In the genomic region with DNA sequence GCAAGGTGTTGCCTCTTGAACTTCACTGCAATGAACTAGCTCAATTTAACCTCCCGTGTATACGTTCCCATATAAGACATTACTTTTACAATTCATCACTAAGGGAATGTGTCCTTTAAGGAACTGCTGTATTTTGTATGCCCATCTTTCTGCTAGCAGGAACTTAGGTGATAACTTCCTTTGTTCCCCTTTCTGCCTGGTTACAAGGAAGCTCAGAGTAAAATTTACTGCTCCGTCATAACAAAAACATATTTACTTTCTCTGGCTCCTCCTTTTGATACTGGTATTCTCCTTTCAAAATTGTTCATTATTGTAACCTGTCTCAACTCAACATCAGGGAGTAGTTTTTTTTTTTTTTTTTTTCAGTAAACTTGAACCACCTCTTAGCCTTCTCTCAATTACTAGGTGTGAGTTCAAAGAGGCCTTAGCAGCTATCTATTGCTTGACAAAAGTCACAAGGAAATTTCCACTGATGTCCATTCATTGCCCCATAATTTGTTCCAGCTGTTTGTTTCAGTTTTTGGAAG, we compare ENCODE assay signal across 20 cellular contexts. TPM values are rescaled to one million over a fixed set of nuclear protein-coding genes. Genes with fewer than 3 reads are reported as not detected.
DNase-seq lines count a peak whose midpoint lies in the region; ATAC-seq, FAIRE-seq and TF ChIP-seq lines count a peak whose summit lies in the region.
"Had no signal": no experiment of that assay in that cellular context is flagged by ENCODE, and none has a peak within 500 bp of the region (broad histone marks: within the 10 kb centered on the region; RNA-seq: fewer than 3 reads in every experiment).

No MANE protein-coding gene starts in this region.

- peaks cover 19% of the 10 kb centered on the region for H3K36me3 ChIP-seq in CD8-positive, alpha-beta T cell (ENCODE audit: insufficient read depth, low read length)
- H3K36me3 ChIP-seq: brain microvascular endothelial cell, tibial nerve had no signal

- FAIRE-seq in RCC 7860 (lab: Jason Lieb, UNC): no peak

- H3K4me3 ChIP-seq in CD8-positive, alpha-beta T cell (ENCODE audit: low read depth, low read length): no peak overlapping the region
- H3K4me3 ChIP-seq: SK-N-MC, smooth muscle cell, tibial nerve had no signal

- POLR2A ChIA-PET in CD8-positive, alpha-beta T cell (lab: Charles Lee): interaction anchor here (0.8 to 4.3 kb wide), 11 partner anchors 10 to 119 kb away, joined by 3 to 25 read pairs (median 4); no protein-coding TSS in a partner anchor
- POLR2A ChIA-PET in activated CD4-positive, alpha-beta memory T cell treated with anti-CD3 and anti-CD28 coated beads for 36 hours (lab: Charles Lee): interaction anchor here (0.9 to 3.5 kb wide), 10 partner anchors 10 to 107 kb away, joined by 3 to 41 read pairs (median 6); no protein-coding TSS in a partner anchor

- intact Hi-C loops in CD14-positive monocyte (cut with micrococcal nuclease): no loop called here
- intact Hi-C loops in CD8-positive, alpha-beta T cell (cut with DNase I, micrococcal nuclease): loop anchor here (1.0 to 5.0 kb wide), 4 partner anchors 9 to 34 kb away; no protein-coding TSS in a partner anchor
- intact Hi-C loops in activated CD4-positive, alpha-beta memory T cell treated with anti-CD3 and anti-CD28 coated beads for 36 hours (cut with micrococcal nuclease): loop anchor here (1.0 to 2.0 kb wide), 3 partner anchors 11 to 42 kb away; no protein-coding TSS in a partner anchor

- DNase-seq in CD14-positive monocyte (ENCODE audit: low spot score) (no peak), immature natural killer cell (no peak), NCI-H524 (lab: John Stamatoyannopoulos, UW) (no peak), cerebellar nuclear complex (lab: John Stamatoyannopoulos, UW) (no peak), RCC 7860 (ENCODE audit: low spot score) (no peak)
- DNase-seq in CD8-positive, alpha-beta T cell: no peak
- DNase-seq in activated CD4-positive, alpha-beta memory T cell treated with anti-CD3 and anti-CD28 coated beads for 36 hours: no peak
- no peak for DNase-seq in stimulated activated CD4-positive, alpha-beta T cell treated with anti-CD3 and anti-CD28 coated beads, Interleukin-2, amount 100 ng/mL, for 48 hours
- DNase-seq: activated CD8-positive, alpha-beta memory T cell treated with anti-CD3 and anti-CD28 coated beads for 24 hours; activated gamma-delta T cell treated with Interleukin-2 at 50 U/mL for 16 hours; AML-193; brain microvascular endothelial cell; dermis blood vessel endothelial cell; H9; left ventricle myocardium superior; NCI-H2029 treated with DMSO at 0.1 percent for 48 hours had no signal

- H3K4me1 ChIP-seq in CD8-positive, alpha-beta T cell (ENCODE audit: insufficient read depth, low read length): peaks cover 80% of the 10 kb centered on the region

- CTCF ChIA-PET in CD8-positive, alpha-beta T cell (lab: Charles Lee): interaction anchor here (0.9 to 4.2 kb wide), 12 partner anchors 11 to 179 kb away, joined by 3 to 34 read pairs (median 6); partner anchors contain the start of gene RIPOR2
- CTCF ChIA-PET in activated CD4-positive, alpha-beta memory T cell treated with anti-CD3 and anti-CD28 coated beads for 36 hours (lab: Charles Lee): interaction anchor here (0.9 to 3.9 kb wide), 13 partner anchors 11 to 128 kb away, joined by 3 to 50 read pairs (median 7); partner anchors contain the start of gene RIPOR2

- H3K4me1 Mint-ChIP-seq in CD14-positive monocyte (peaks cover 57% of the 10 kb centered on the region), immature natural killer cell (peaks cover 92 to 100% of the 10 kb centered on the region in 2 donors)
- H3K4me1 Mint-ChIP-seq in CD8-positive, alpha-beta T cell (ENCODE audit: low read depth): peaks cover 88% of the 10 kb centered on the region
- H3K4me1 Mint-ChIP-seq in activated CD4-positive, alpha-beta memory T cell treated with anti-CD3 and anti-CD28 coated beads for 36 hours (ENCODE audit: low read depth): peaks cover 89% of the 10 kb centered on the region

- H3K4me3 Mint-ChIP-seq in CD14-positive monocyte (no peak overlapping the region), immature natural killer cell (peak overlapping the region; percentile 16 to 79 (median 71))
- peak overlapping the region; percentile 12 for H3K4me3 Mint-ChIP-seq in CD8-positive, alpha-beta T cell
- no peak overlapping the region for H3K4me3 Mint-ChIP-seq in activated CD4-positive, alpha-beta memory T cell treated with anti-CD3 and anti-CD28 coated beads for 36 hours
- H3K4me3 Mint-ChIP-seq: H9 had no signal

- TF ChIP-seq CTCF in CD14-positive monocyte (IDR thresholded peaks at IDR 0.05): no peak
- no peak for TF ChIP-seq CTCF in CD8-positive, alpha-beta T cell (IDR thresholded peaks at IDR 0.05)

- H3K27me3 Mint-ChIP-seq in CD14-positive monocyte (ENCODE audit: low read depth in 3 of 3) (no peaks in the 10 kb centered on the region), immature natural killer cell (ENCODE audit: low read depth in 3 of 3) (no peaks in the 10 kb centered on the region)
- no peaks in the 10 kb centered on the region for H3K27me3 Mint-ChIP-seq in CD8-positive, alpha-beta T cell (ENCODE audit: low read depth)
- H3K27me3 Mint-ChIP-seq in activated CD4-positive, alpha-beta memory T cell treated with anti-CD3 and anti-CD28 coated beads for 36 hours: no peaks in the 10 kb centered on the region

- peak overlapping the region; percentile 16 to 77 (median 55) for H3K27ac Mint-ChIP-seq in CD14-positive monocyte
- H3K27ac Mint-ChIP-seq in CD8-positive, alpha-beta T cell: peak overlapping the region; percentile 94
- peak overlapping the region; percentile 90 for H3K27ac Mint-ChIP-seq in activated CD4-positive, alpha-beta memory T cell treated with anti-CD3 and anti-CD28 coated beads for 36 hours
- H3K27ac Mint-ChIP-seq in immature natural killer cell: peak overlapping the region; percentile 78 to 98 (median 94)

- no peaks in the 10 kb centered on the region for H3K9me3 ChIP-seq in CD8-positive, alpha-beta T cell (ENCODE audit: low read length)

- H3K36me3 Mint-ChIP-seq in CD14-positive monocyte (peaks cover 74 to 88% of the 10 kb centered on the region in 2 donors), immature natural killer cell (peaks cover 6 to 44% (median 24%) of the 10 kb centered on the region in 3 donors)
- H3K36me3 Mint-ChIP-seq in CD8-positive, alpha-beta T cell: peaks cover 88% of the 10 kb centered on the region
- H3K36me3 Mint-ChIP-seq in activated CD4-positive, alpha-beta memory T cell treated with anti-CD3 and anti-CD28 coated beads for 36 hours: peaks cover 24% of the 10 kb centered on the region

- H3K27ac ChIP-seq in CD8-positive, alpha-beta T cell (ENCODE audit: low read depth, low read length): peak overlapping the region; percentile 47
- H3K27ac ChIP-seq: brain microvascular endothelial cell, SK-N-MC, tibial nerve had no signal

- no peaks in the 10 kb centered on the region for H3K27me3 ChIP-seq in CD8-positive, alpha-beta T cell (ENCODE audit: insufficient read depth, low read length)
- H3K27me3 ChIP-seq: brain microvascular endothelial cell, tibial nerve had no signal

- H3K9me3 Mint-ChIP-seq in CD14-positive monocyte (peaks cover 0 to 3% (median 0%) of the 10 kb centered on the region in 7 donors), immature natural killer cell (no peaks in the 10 kb centered on the region)
- peaks cover under 1% of the 10 kb centered on the region for H3K9me3 Mint-ChIP-seq in CD8-positive, alpha-beta T cell
- H3K9me3 Mint-ChIP-seq in activated CD4-positive, alpha-beta memory T cell treated with anti-CD3 and anti-CD28 coated beads for 36 hours: peaks cover 11% of the 10 kb centered on the region
- H3K9me3 Mint-ChIP-seq: H9 had no signal

- ATAC-seq in CD8-positive, alpha-beta T cell: no peak
- ATAC-seq: left ventricle myocardium superior, Panc1 had no signal

RNA-seq across cellular contexts. Expression of gene RIPOR2, which starts 37.1 kb away (rescaled TPM):
- 100 to 1,000 TPM; 154 to 179 TPM for polyA plus RNA-seq in CD14-positive monocyte
- 10 to 100 TPM; 92.5 to 93.2 TPM for total RNA-seq in CD8-positive, alpha-beta T cell
- total RNA-seq in activated CD4-positive, alpha-beta memory T cell treated with anti-CD3 and anti-CD28 coated beads for 36 hours: 10 to 100 TPM; 64.5 to 68.7 TPM
- 100 to 1,000 TPM; 262 to 392 (median 334) TPM for polyA plus RNA-seq in immature natural killer cell

Comparison
In these comparisons a context has a peak if more than half of its experiments do, and no peak if none do; other contexts are left out.
1. H3K4me3 Mint-ChIP-seq: peak in CD8-positive, alpha-beta T cell (single experiment) and immature natural killer cell (5 of 5); none in CD14-positive monocyte (0 of 2) and activated CD4-positive, alpha-beta memory T cell treated with anti-CD3 and anti-CD28 coated beads for 36 hours (single experiment).
2. intact Hi-C loops: an anchor here in CD8-positive, alpha-beta T cell (1.0 to 5.0 kb wide) and activated CD4-positive, alpha-beta memory T cell treated with anti-CD3 and anti-CD28 coated beads for 36 hours (1.0 to 2.0 kb wide); none called in CD14-positive monocyte.
3. Peak in every context shown above with its lines, with median percentiles within 50 percentile points of each other: H3K27ac Mint-ChIP-seq.